Comparison of ENCODE assay signal across 27 cellular contexts in the genomic region with DNA sequence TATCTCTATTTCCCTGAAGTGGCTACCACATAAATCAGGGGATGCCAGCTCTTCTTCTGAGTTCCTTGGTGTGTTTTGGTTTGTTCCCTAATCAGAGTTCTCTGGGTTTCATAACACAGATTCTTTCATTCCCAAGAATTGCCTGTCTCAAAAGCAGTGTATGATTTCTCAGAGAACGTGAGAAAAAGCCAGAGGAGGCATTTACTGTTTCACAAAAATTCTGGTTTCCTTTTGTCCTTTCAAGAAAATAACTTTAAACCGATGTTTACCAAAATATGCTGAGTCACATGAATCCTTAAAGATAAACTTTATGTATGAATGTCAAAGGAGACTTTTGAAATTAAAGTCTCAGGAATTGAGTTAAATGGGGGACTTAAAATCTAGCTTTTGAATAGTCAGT.
DNase-seq lines count a peak whose midpoint lies in the region; ATAC-seq and TF ChIP-seq lines count a peak whose summit lies in the region.
"Had no signal": no experiment of that assay in that cellular context is flagged by ENCODE, and none has a peak within 500 bp of the region (broad histone marks: within the 10 kb centered on the region; RNA-seq: fewer than 3 reads in every experiment).

No MANE protein-coding gene starts in this region.

- H2AK5ac ChIP-seq in neuronal stem cell (ENCODE audit: low read depth, low read length), result no peak overlapping the region

- no peak overlapping the region for H4K91ac ChIP-seq in neuronal stem cell (ENCODE audit: low read depth, low read length, poor library complexity)

- H3K4me2 ChIP-seq in neuronal stem cell (ENCODE audit: insufficient read depth, low read length, poor library complexity, severe bottlenecking), result no peak overlapping the region
- H3K4me2 ChIP-seq: hepatocyte, KMS-11 had no signal

- intact Hi-C loops in Right ventricle myocardium inferior (cut with DNase I), result no loop called here
- intact Hi-C loops in cardiac septum (cut with DNase I), result no loop called here
- intact Hi-C loops in uterus (cut with DNase I; ENCODE audit: low total_unique reads), result no loop called here

- H3K4me1 ChIP-seq in uterus, result no peaks in the 10 kb centered on the region
- no peaks in the 10 kb centered on the region for H3K4me1 ChIP-seq in neuronal stem cell (ENCODE audit: control insufficient read depth in 2 of 2, insufficient read depth in 1 of 2, low read depth in 1 of 2, low read length in 2 of 2)
- H3K4me1 ChIP-seq: Caco-2, thyroid gland had no signal

- no peaks in the 10 kb centered on the region for H3K36me3 ChIP-seq in uterus
- no peaks in the 10 kb centered on the region for H3K36me3 ChIP-seq in neuronal stem cell (replicated peaks in 1 of 2; ENCODE audit: control insufficient read depth in 2 of 2, insufficient read depth in 2 of 2, low read length in 2 of 2)
- H3K36me3 ChIP-seq: ovary, thyroid gland had no signal

- no peak overlapping the region for H2BK15ac ChIP-seq in neuronal stem cell (ENCODE audit: low read length)

- H3K4me3 Mint-ChIP-seq in natural killer cell treated with Interleukin-12 subunit alpha and Interleukin-12 subunit beta and Interleukin-15 and Interleukin-18, amount 100 ng/mL, for 72 hours, result no peak overlapping the region
- H3K4me3 Mint-ChIP-seq: activated CD4-positive, alpha-beta T cell treated with anti-CD3 and anti-CD28 coated beads for 36 hours; activated T-cell treated with anti-CD3 and anti-CD28 coated beads, Interleukin-2, amount 50 U/mL, for 4 hours; immature natural killer cell; naive thymus-derived CD8-positive, alpha-beta T cell; T-helper 17 cell had no signal

- H3K4me3 ChIP-seq in fibroblast of villous mesenchyme (ENCODE audit: low read depth, low read length), result no peak overlapping the region
- H3K4me3 ChIP-seq in uterus, result no peak overlapping the region
- H3K4me3 ChIP-seq in neuronal stem cell (ENCODE audit: low read length in 2 of 2), result no peak overlapping the region
- H3K4me3 ChIP-seq: hepatocyte, ovary, thyroid gland had no signal

- H3K9me3 ChIP-seq in uterus (no peaks in the 10 kb centered on the region), neuronal stem cell (replicated peaks in 1 of 2; ENCODE audit: control insufficient read depth in 2 of 2, insufficient read depth in 1 of 2, low read depth in 1 of 2, low read length in 2 of 2) (peaks cover 0 to 2% of the 10 kb centered on the region in 2 donors)
- H3K9me3 ChIP-seq: Caco-2, ovary, thyroid gland had no signal

- H3K27ac ChIP-seq in uterus, result peak overlapping the region; percentile 9 to 60
- H3K27ac ChIP-seq in neuronal stem cell (replicated peaks; ENCODE audit: low read length), result no peak overlapping the region
- H3K27ac ChIP-seq: hepatocyte, KMS-11, thyroid gland had no signal

- TF ChIP-seq POLR2A in uterus (IDR thresholded peaks at IDR 0.05), result no peak

- no peak overlapping the region for H4K8ac ChIP-seq in neuronal stem cell (ENCODE audit: low read depth, low read length)

- no peaks in the 10 kb centered on the region for H3K79me1 ChIP-seq in neuronal stem cell (ENCODE audit: low read depth, low read length)

- no peak overlapping the region for H2BK5ac ChIP-seq in neuronal stem cell (ENCODE audit: low read length)

- no peak for DNase-seq in Right ventricle myocardium inferior (ENCODE audit: missing footprints)
- DNase-seq in cardiac septum (ENCODE audit: low spot score), result no peak
- peak; percentile 7 for DNase-seq in amniotic epithelial cell (ENCODE audit: low read depth)
- peak; percentile 69 for DNase-seq in fibroblast of villous mesenchyme (ENCODE audit: low read depth)
- DNase-seq in uterus, result no peak
- DNase-seq in natural killer cell treated with Interleukin-12 subunit alpha and Interleukin-12 subunit beta and Interleukin-15 and Interleukin-18, amount 100 ng/mL, for 72 hours (ENCODE audit: low spot score), result no peak
- DNase-seq in neuronal stem cell (ENCODE audit: low spot score), result no peak
- DNase-seq in stimulated activated CD4-positive, alpha-beta T cell treated with anti-CD3 and anti-CD28 coated beads, Interleukin-12 subunit alpha, Interleukin-12 subunit beta, amount 100 ng/mL, for 4 hours, result no peak
- DNase-seq: 8988T; activated CD4-positive, alpha-beta T cell treated with anti-CD3 and anti-CD28 coated beads for 36 hours; activated T-cell treated with anti-CD3 and anti-CD28 coated beads, Interleukin-2, amount 50 U/mL, for 4 hours; amygdala; Caco-2; dermis blood vessel endothelial cell; DMS79 treated with DMSO at 0.1 percent for 48 hours; immature natural killer cell; naive thymus-derived CD8-positive, alpha-beta T cell; NCI-H1694 treated with DMSO at 0.1 percent for 48 hours; NCI-H2171 treated with DMSO at 0.1 percent for 48 hours; NCI-H524 treated with DMSO at 0.1 percent for 48 hours; ovary; retina; stimulated activated naive CD8-positive, alpha-beta T cell treated with anti-CD3 and anti-CD28 coated beads, Interleukin-15, Interleukin-2, amounts not matched to agents 100 U/mL and 50 U/mL, for 24 hours; T-helper 17 cell; thyroid gland had no signal

- H3K9ac ChIP-seq in neuronal stem cell (ENCODE audit: low read depth, low read length, poor library complexity), result no peak overlapping the region
- H3K9ac ChIP-seq: KMS-11 had no signal

- no peak for TF ChIP-seq CTCF in fibroblast of villous mesenchyme (IDR thresholded peaks at IDR 0.05; ENCODE audit: insufficient read depth, low read depth, low read length)
- no peak for TF ChIP-seq CTCF in uterus (IDR thresholded peaks at IDR 0.05)

- H3K4me1 Mint-ChIP-seq in natural killer cell treated with Interleukin-12 subunit alpha and Interleukin-12 subunit beta and Interleukin-15 and Interleukin-18, amount 100 ng/mL, for 72 hours (ENCODE audit: low read depth in 2 of 2), result no peaks in the 10 kb centered on the region
- H3K4me1 Mint-ChIP-seq: immature natural killer cell, T-helper 17 cell had no signal

- H3K23ac ChIP-seq in neuronal stem cell (ENCODE audit: low read depth, low read length, poor library complexity), result no peak overlapping the region

- peak; percentile 52 for ATAC-seq in Right ventricle myocardium inferior
- no peak for ATAC-seq in natural killer cell treated with Interleukin-12 subunit alpha and Interleukin-12 subunit beta and Interleukin-15 and Interleukin-18, amount 100 ng/mL, for 72 hours
- ATAC-seq: activated CD4-positive, alpha-beta T cell treated with anti-CD3 and anti-CD28 coated beads for 36 hours; activated T-cell treated with anti-CD3 and anti-CD28 coated beads, Interleukin-2, amount 50 U/mL, for 4 hours; naive thymus-derived CD8-positive, alpha-beta T cell; stimulated activated naive CD8-positive, alpha-beta T cell treated with anti-CD3 and anti-CD28 coated beads, Interleukin-15, Interleukin-2, amounts not matched to agents 100 U/mL and 50 U/mL, for 24 hours; T-helper 17 cell had no signal

- no peak overlapping the region for H2AFZ ChIP-seq in neuronal stem cell (ENCODE audit: low read length)
- H2AFZ ChIP-seq: hepatocyte had no signal

- H3K4ac ChIP-seq in neuronal stem cell (ENCODE audit: low read length), result no peak overlapping the region

- H3K18ac ChIP-seq in neuronal stem cell (ENCODE audit: low read length), result no peak overlapping the region

- peaks cover 5 to 22% of the 10 kb centered on the region in 2 donors for H3K27me3 Mint-ChIP-seq in natural killer cell treated with Interleukin-12 subunit alpha and Interleukin-12 subunit beta and Interleukin-15 and Interleukin-18, amount 100 ng/mL, for 72 hours
- H3K27me3 Mint-ChIP-seq: activated CD4-positive, alpha-beta T cell treated with anti-CD3 and anti-CD28 coated beads for 36 hours; naive thymus-derived CD8-positive, alpha-beta T cell had no signal

- WGBS in neuronal stem cell (ENCODE audit: extremely low coverage in 2 of 2, insufficient read length in 2 of 2, insufficient replicate concordance in 1 of 2), 2 donors, result no CpG with 5 or more reads among the region's 2 CpGs

- H3K36me3 Mint-ChIP-seq in natural killer cell treated with Interleukin-12 subunit alpha and Interleukin-12 subunit beta and Interleukin-15 and Interleukin-18, amount 100 ng/mL, for 72 hours, result no peaks in the 10 kb centered on the region
- H3K36me3 Mint-ChIP-seq: immature natural killer cell; naive thymus-derived CD8-positive, alpha-beta T cell had no signal

- H3K14ac ChIP-seq in neuronal stem cell (ENCODE audit: low read length), result no peak overlapping the region

- no peak overlapping the region for H2BK120ac ChIP-seq in neuronal stem cell (ENCODE audit: low read depth, low read length)

- no peaks in the 10 kb centered on the region for H3K27me3 ChIP-seq in uterus
- no peaks in the 10 kb centered on the region for H3K27me3 ChIP-seq in neuronal stem cell (ENCODE audit: control insufficient read depth in 3 of 3, insufficient read depth in 3 of 3, low read depth in 1 of 3, low read length in 3 of 3)
- H3K27me3 ChIP-seq: hepatocyte, ovary, thyroid gland had no signal

- H3K27ac Mint-ChIP-seq in natural killer cell treated with Interleukin-12 subunit alpha and Interleukin-12 subunit beta and Interleukin-15 and Interleukin-18, amount 100 ng/mL, for 72 hours, result no peak overlapping the region
- H3K27ac Mint-ChIP-seq: activated CD4-positive, alpha-beta T cell treated with anti-CD3 and anti-CD28 coated beads for 36 hours; immature natural killer cell; naive thymus-derived CD8-positive, alpha-beta T cell; T-helper 17 cell had no signal

- H3K9me3 Mint-ChIP-seq in natural killer cell treated with Interleukin-12 subunit alpha and Interleukin-12 subunit beta and Interleukin-15 and Interleukin-18, amount 100 ng/mL, for 72 hours, result no peaks in the 10 kb centered on the region
- H3K9me3 Mint-ChIP-seq: activated T-cell treated with anti-CD3 and anti-CD28 coated beads, Interleukin-2, amount 50 U/mL, for 4 hours had no signal

- no peak overlapping the region for H2BK12ac ChIP-seq in neuronal stem cell (ENCODE audit: low read length)

Comparison
In these comparisons a context has a peak if more than half of its experiments do, and no peak if none do; other contexts are left out.
1. DNase-seq: peak in amniotic epithelial cell (single experiment) and fibroblast of villous mesenchyme (single experiment); none in Right ventricle myocardium inferior (single experiment), cardiac septum (single experiment), uterus (0 of 2), natural killer cell treated with Interleukin-12 subunit alpha and Interleukin-12 subunit beta and Interleukin-15 and Interleukin-18, amount 100 ng/mL, for 72 hours (single experiment), neuronal stem cell (single experiment) and stimulated activated CD4-positive, alpha-beta T cell treated with anti-CD3 and anti-CD28 coated beads, Interleukin-12 subunit alpha, Interleukin-12 subunit beta, amount 100 ng/mL, for 4 hours (single experiment).